2 cellular contexts compared by ENCODE assay signal in genomic region chr17:42675984-42676423, GRCh38.
TF ChIP-seq lines count a peak whose summit lies in the region.

No MANE protein-coding gene starts in this region.

TF ChIP-seq in HepG2, 621 proteins besides CTCF, POLR2A, EP300 and RAD21 (continues in another document):
- TF ChIP-seq ARID2 (CRISPR knock-in tag; IDR thresholded peaks at IDR 0.05; ENCODE audit: borderline replicate concordance) = peak; percentile 86; the same call in 1 of the 2 replicates
- no peak for TF ChIP-seq SIN3B (IDR thresholded peaks at IDR 0.05; ENCODE audit: low read length)
- TF ChIP-seq ZNF460 (CRISPR knock-in tag; IDR thresholded peaks at IDR 0.05; ENCODE audit: borderline replicate concordance) = no peak
- no peak for TF ChIP-seq ZNF672 (CRISPR knock-in tag; IDR thresholded peaks at IDR 0.05)
- TF ChIP-seq NBN (conservative IDR thresholded peaks at IDR 0.05) = no peak
- TF ChIP-seq SMYD3 (CRISPR knock-in tag; IDR thresholded peaks at IDR 0.05) = no peak
- TF ChIP-seq GFI1 (CRISPR knock-in tag; IDR thresholded peaks at IDR 0.05; ENCODE audit: borderline replicate concordance) = 0 out of 2 replicates have a peak, but pooled peaks have one; percentile 10
- TF ChIP-seq ZNF746 (CRISPR knock-in tag; IDR thresholded peaks at IDR 0.05) = no peak
- TF ChIP-seq ZNF138 (CRISPR knock-in tag; IDR thresholded peaks at IDR 0.05; ENCODE audit: low read depth) = no peak; the same call in 1 of the 2 replicates
- peak; percentile 34 for TF ChIP-seq JARID2 (CRISPR knock-in tag; IDR thresholded peaks at IDR 0.05; ENCODE audit: insufficient replicate concordance)
- peak; percentile 10; the same call in 1 of the 2 replicates for TF ChIP-seq KAT8 (CRISPR knock-in tag; IDR thresholded peaks at IDR 0.05)
- no peak for TF ChIP-seq ZNF282 (IDR thresholded peaks at IDR 0.05; ENCODE audit: partially characterized antibody)
- no peak for TF ChIP-seq ZBTB44 (CRISPR knock-in tag; IDR thresholded peaks at IDR 0.05)
- TF ChIP-seq ZNF569 (CRISPR knock-in tag; IDR thresholded peaks at IDR 0.05; ENCODE audit: borderline replicate concordance) = peak; percentile 16; the same call in 1 of the 2 replicates
- peak; percentile 9 for TF ChIP-seq TEAD3 (CRISPR knock-in tag; optimal IDR thresholded peaks at IDR 0.05; ENCODE audit: borderline replicate concordance)
- 0 out of 2 replicates have a peak, but pooled peaks have one; percentile 16 for TF ChIP-seq TFDP1 (CRISPR knock-in tag; IDR thresholded peaks at IDR 0.05; ENCODE audit: borderline replicate concordance)
- peak; percentile 80 for TF ChIP-seq EEA1 (CRISPR knock-in tag; IDR thresholded peaks at IDR 0.05; ENCODE audit: borderline replicate concordance)
- TF ChIP-seq, protein P1, sequence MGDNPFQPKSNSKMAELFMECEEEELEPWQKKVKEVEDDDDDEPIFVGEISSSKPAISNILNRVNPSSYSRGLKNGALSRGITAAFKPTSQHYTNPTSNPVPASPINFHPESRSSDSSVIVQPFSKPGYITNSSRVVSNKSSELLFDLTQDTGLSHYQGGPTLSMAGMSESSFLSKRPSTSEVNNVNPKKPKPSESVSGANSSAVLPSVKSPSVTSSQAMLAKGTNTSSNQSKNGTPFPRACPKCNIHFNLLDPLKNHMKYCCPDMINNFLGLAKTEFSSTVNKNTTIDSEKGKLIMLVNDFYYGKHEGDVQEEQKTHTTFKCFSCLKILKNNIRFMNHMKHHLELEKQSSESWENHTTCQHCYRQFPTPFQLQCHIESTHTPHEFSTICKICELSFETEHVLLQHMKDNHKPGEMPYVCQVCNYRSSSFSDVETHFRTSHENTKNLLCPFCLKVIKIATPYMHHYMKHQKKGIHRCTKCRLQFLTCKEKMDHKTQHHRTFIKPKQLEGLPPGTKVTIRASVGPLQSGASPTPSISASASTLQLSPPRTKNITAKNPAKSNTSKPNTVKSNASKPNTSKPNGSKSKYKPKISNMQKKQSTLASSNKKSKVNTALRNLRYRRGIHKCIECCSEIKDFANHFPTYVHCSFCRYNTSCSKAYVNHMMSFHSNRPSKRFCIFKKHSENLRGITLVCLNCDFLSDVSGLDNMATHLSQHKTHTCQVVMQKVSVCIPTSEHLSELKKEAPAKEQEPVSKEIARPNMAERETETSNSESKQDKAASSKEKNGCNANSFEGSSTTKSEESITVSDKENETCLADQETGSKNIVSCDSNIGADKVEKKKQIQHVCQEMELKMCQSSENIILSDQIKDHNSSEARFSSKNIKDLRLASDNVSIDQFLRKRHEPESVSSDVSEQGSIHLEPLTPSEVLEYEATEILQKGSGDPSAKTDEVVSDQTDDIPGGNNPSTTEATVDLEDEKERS (CRISPR knock-in tag; IDR thresholded peaks at IDR 0.05) = no peak
- TF ChIP-seq, protein P2, sequence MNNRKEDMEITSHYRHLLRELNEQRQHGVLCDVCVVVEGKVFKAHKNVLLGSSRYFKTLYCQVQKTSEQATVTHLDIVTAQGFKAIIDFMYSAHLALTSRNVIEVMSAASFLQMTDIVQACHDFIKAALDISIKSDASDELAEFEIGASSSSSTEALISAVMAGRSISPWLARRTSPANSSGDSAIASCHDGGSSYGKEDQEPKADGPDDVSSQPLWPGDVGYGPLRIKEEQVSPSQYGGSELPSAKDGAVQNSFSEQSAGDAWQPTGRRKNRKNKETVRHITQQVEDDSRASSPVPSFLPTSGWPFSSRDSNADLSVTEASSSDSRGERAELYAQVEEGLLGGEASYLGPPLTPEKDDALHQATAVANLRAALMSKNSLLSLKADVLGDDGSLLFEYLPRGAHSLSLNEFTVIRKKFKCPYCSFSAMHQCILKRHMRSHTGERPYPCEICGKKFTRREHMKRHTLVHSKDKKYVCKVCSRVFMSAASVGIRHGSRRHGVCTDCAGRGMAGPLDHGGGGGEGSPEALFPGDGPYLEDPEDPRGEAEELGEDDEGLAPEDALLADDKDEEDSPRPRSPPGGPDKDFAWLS (CRISPR knock-in tag; IDR thresholded peaks at IDR 0.05; ENCODE audit: borderline replicate concordance) = 0 out of 2 replicates have a peak, but pooled peaks have one; percentile 75

TF ChIP-seq in GM12891, 5 proteins besides CTCF, POLR2A, EP300 and RAD21:
- TF ChIP-seq PAX5 (IDR thresholded peaks at IDR 0.05; ENCODE audit: insufficient read depth, low read length, severe bottlenecking) (no peak), TAF1 (IDR thresholded peaks at IDR 0.05; ENCODE audit: low read depth, low read length) (no peak), POU2F2 (IDR thresholded peaks at IDR 0.05; ENCODE audit: low read depth, low read length) (no peak), POLR2AphosphoS5 (IDR thresholded peaks at IDR 0.05; ENCODE audit: low read depth, low read length) (no peak), SPI1 (IDR thresholded peaks at IDR 0.05; ENCODE audit: low read depth, low read length) (no peak)
